17 cellular contexts compared by ENCODE assay signal in the genomic region with DNA sequence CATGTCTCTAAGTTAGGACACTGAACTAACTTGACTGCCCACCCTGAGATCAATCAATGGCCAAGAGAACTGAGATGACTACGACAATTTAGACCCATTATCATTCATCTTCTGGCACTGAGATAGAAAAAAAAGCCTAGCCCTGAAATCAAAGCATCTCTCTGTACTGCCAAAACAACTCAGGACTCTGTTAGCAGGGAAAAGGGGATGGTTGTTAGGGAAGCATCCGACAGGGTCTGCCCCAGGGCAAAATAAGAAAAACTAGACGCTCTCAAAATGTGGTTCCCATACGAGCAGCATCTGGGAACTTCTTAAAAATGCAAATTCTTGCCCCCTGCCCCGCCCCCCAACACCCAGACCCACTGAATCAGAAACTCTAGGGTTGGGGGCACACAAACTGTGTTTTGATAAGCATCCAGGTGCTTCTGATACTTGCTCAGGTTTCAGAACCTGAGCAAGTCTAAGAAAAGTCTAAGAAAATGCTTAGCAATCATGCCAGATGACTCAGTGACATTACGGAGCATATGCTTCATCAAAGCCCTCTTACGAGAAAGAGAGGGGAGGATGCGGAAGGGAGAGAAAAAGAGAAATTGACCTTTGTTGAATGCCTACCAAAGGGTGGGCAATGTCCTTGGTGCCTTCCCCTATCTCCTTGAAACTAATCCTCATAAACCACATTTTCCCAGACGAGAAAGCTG.
DNase-seq lines count a peak whose midpoint lies in the region; ATAC-seq, FAIRE-seq and TF ChIP-seq lines count a peak whose summit lies in the region.
"Had no signal": no experiment of that assay in that cellular context is flagged by ENCODE, and none has a peak within 500 bp of the region (broad histone marks: within the 10 kb centered on the region; RNA-seq: fewer than 3 reads in every experiment).

No MANE protein-coding gene starts in this region.

- no peak overlapping the region for H2AFZ ChIP-seq in H1 (ENCODE audit: low read length)

- peak; percentile 24 for DNase-seq in stimulated activated CD4-positive, alpha-beta T cell treated with anti-CD3 and anti-CD28 coated beads, Interleukin-15, amount 100 ng/mL, for 24 hours
- no peak for DNase-seq in stimulated activated CD4-positive, alpha-beta T cell treated with anti-CD3 and anti-CD28 coated beads, Interleukin-4, amount 100 ng/mL, for 24 hours
- DNase-seq in RKO (ENCODE audit: low spot score) (peak; percentile 27), H1 (ENCODE audit: low read depth in 1 of 2, low spot score in 2 of 2) (peak in 1 of 2 experiments; percentile 11), type B pancreatic cell (ENCODE audit: extremely low spot score, unreplicated experiment) (no peak), AG08396 (ENCODE audit: low spot score) (no peak)
- DNase-seq: body of pancreas, DMS 273 treated with DMSO at 0.1 percent for 48 hours, glutamatergic neuron, Kasumi-1, NCI-H1694, NCI-H524 treated with DMSO at 0.1 percent for 48 hours, WERI-Rb-1 had no signal

- no peaks in the 10 kb centered on the region for H3K79me2 ChIP-seq in H1 (ENCODE audit: control insufficient read depth in 1 of 2, insufficient read depth in 2 of 2, low read length in 2 of 2)

- no peaks in the 10 kb centered on the region for H3K9me3 Mint-ChIP-seq in type B pancreatic cell

- H2BK120ac ChIP-seq in H1 (replicated peaks; ENCODE audit: low read depth, low read length) = no peak overlapping the region

- no peak overlapping the region for H2BK12ac ChIP-seq in H1 (ENCODE audit: low read depth, low read length)

- H3K27me3 Mint-ChIP-seq in type B pancreatic cell = no peaks in the 10 kb centered on the region

- no peak for TF ChIP-seq CTCF in H1 (IDR thresholded peaks at IDR 0.05; ENCODE audit: control extremely low read depth in 1 of 3, insufficient read depth in 1 of 3, low read depth in 1 of 3, low read length in 3 of 3)
- no peak for TF ChIP-seq CTCF in type B pancreatic cell (conservative IDR thresholded peaks at IDR 0.05)

- no peaks in the 10 kb centered on the region for H3K36me3 Mint-ChIP-seq in type B pancreatic cell

- H3K56ac ChIP-seq in H1 (replicated peaks; ENCODE audit: insufficient read length, low read depth, low read length) = no peak overlapping the region

- no peaks in the 10 kb centered on the region for H3K9me3 ChIP-seq in H1 (ENCODE audit: insufficient read depth in 2 of 2, low read depth in 1 of 2, low read length in 1 of 2)
- H3K9me3 ChIP-seq: body of pancreas had no signal

- no peak overlapping the region for H3K9ac ChIP-seq in H1 (replicated peaks in 1 of 4; ENCODE audit: extremely low read depth in 1 of 4, low read depth in 3 of 4, low read length in 3 of 4)

- H4K8ac ChIP-seq in H1 (ENCODE audit: extremely low read depth, insufficient read depth, low read length) = no peak overlapping the region

- H3K4me1 ChIP-seq in H1 (replicated peaks in 1 of 4; ENCODE audit: control insufficient read depth in 3 of 4, insufficient read depth in 4 of 4, low read length in 3 of 4) = peaks cover 0 to 6% (median 3%) of the 10 kb centered on the region in 4 experiments; a peak in 3 of 7 replicates

- POLR2A ChIA-PET in H1 (lab: Charles Lee; ENCODE audit: partially characterized antibody) = interaction anchor here (1.0 kb wide), 1 partner anchor 18 kb away, joined by 5 read pairs; no protein-coding TSS in a partner anchor

- no peaks in the 10 kb centered on the region for H4K20me1 ChIP-seq in H1 (replicated peaks in 1 of 2; ENCODE audit: control insufficient read depth in 1 of 2, insufficient read depth in 2 of 2, low read length in 2 of 2)

- no peak overlapping the region for H3K27ac ChIP-seq in H1 (ENCODE audit: low read depth, low read length)
- H3K27ac ChIP-seq: body of pancreas, WERI-Rb-1 had no signal

- H3K23me2 ChIP-seq in H1 (ENCODE audit: low read depth, low read length) = no peaks in the 10 kb centered on the region

- H3K14ac ChIP-seq in H1 (ENCODE audit: insufficient read length) = no peak overlapping the region

- no peak for ATAC-seq in GM19328 (IDR thresholded peaks at IDR 0.05; ENCODE audit: unreplicated experiment)
- ATAC-seq in HG03045 (IDR thresholded peaks at IDR 0.05; ENCODE audit: unreplicated experiment) = no peak
- ATAC-seq: body of pancreas had no signal

- peaks cover 13 to 66% (median 40%) of the 10 kb centered on the region in 4 experiments for H3K27me3 ChIP-seq in H1 (replicated peaks in 1 of 4; ENCODE audit: control insufficient read depth in 3 of 4, extremely low read depth in 1 of 4, insufficient read depth in 3 of 4, low read length in 3 of 4)
- H3K27me3 ChIP-seq: body of pancreas had no signal

- no peak for FAIRE-seq in H1 (lab: Jason Lieb, UNC)
- FAIRE-seq: islet of Langerhans, RCC 7860 had no signal

- no peak overlapping the region for H2BK15ac ChIP-seq in H1 (ENCODE audit: low read length)

- H2AK5ac ChIP-seq in H1 (ENCODE audit: low read depth, low read length) = no peak overlapping the region

- TF ChIP-seq RAD21 in H1 (IDR thresholded peaks at IDR 0.05 in 1 of 2, conservative IDR thresholded peaks at IDR 0.05 in 1 of 2; ENCODE audit: low read depth in 2 of 2, low read length in 2 of 2) = no peak

- peaks cover 48% of the 10 kb centered on the region for H3K4me1 Mint-ChIP-seq in type B pancreatic cell (ENCODE audit: unreplicated experiment)

- no peak overlapping the region for H2BK20ac ChIP-seq in H1 (ENCODE audit: low read length)

- no peak overlapping the region for H3K4ac ChIP-seq in H1 (replicated peaks; ENCODE audit: insufficient read length, low read depth, low read length)

- peak overlapping the region; percentile 1 for H3K27ac Mint-ChIP-seq in type B pancreatic cell

- no peak overlapping the region for H4K5ac ChIP-seq in H1 (ENCODE audit: insufficient read length, low read depth, low read length)

- H3K4me2 ChIP-seq in H1 (ENCODE audit: insufficient read depth in 1 of 2, low read depth in 2 of 2, low read length in 2 of 2) = no peak overlapping the region

- no peak overlapping the region for H4K91ac ChIP-seq in H1 (replicated peaks; ENCODE audit: insufficient read length, low read length)

- CTCF ChIA-PET in H1 (lab: Charles Lee; ENCODE audit: partially characterized antibody) = interaction anchor here (0.6 to 1.2 kb wide), 4 partner anchors 9 to 141 kb away, joined by 3 to 8 read pairs (median 4); no protein-coding TSS in a partner anchor

- H3K4me3 ChIP-seq in H1 (ENCODE audit: extremely low read depth in 1 of 4, insufficient read depth in 2 of 4, low read depth in 3 of 4, low read length in 4 of 4) = no peak overlapping the region
- H3K4me3 ChIP-seq: body of pancreas had no signal

- no peak for TF ChIP-seq POLR2A in H1 (IDR thresholded peaks at IDR 0.05; ENCODE audit: control extremely low read depth in 1 of 2, low read depth in 2 of 2, low read length in 2 of 2)

- H3K79me1 ChIP-seq in H1 (ENCODE audit: low read depth, low read length) = no peaks in the 10 kb centered on the region

- no peak overlapping the region for H3K23ac ChIP-seq in H1 (ENCODE audit: insufficient read length)

- no peak overlapping the region for H3K18ac ChIP-seq in H1 (ENCODE audit: extremely low read depth, low read length)

- no peak overlapping the region for H3K4me3 Mint-ChIP-seq in type B pancreatic cell

- no peak for TF ChIP-seq EP300 in H1 (IDR thresholded peaks at IDR 0.05; ENCODE audit: borderline replicate concordance in 1 of 2, low read depth in 2 of 2, low read length in 2 of 2)

- no peaks in the 10 kb centered on the region for H3K36me3 ChIP-seq in H1 (ENCODE audit: control insufficient read depth in 2 of 4, insufficient read depth in 4 of 4, low read length in 3 of 4)
- H3K36me3 ChIP-seq: WERI-Rb-1 had no signal

- no peak overlapping the region for H2BK5ac ChIP-seq in H1 (ENCODE audit: low read depth, low read length)

- 71% methylated on average over 9 of the region's 9 CpGs; no CpG with 5 or more reads in 1 of the 2 experiments for whole genome bisulfite sequencing in H1 (ENCODE audit: extremely low coverage in 1 of 2, insufficient coverage in 1 of 2, insufficient read length in 1 of 2, insufficient replicate concordance in 2 of 2, low coverage in 1 of 2, low lambda C conversion rate in 2 of 2, missing lambda C conversion rate in 1 of 2), 2 experiments

TF ChIP-seq in H1, 55 proteins besides CTCF, POLR2A, EP300 and RAD21:
- TF ChIP-seq CBX5 (IDR thresholded peaks at IDR 0.05; ENCODE audit: low read depth, low read length) = no peak
- no peak for TF ChIP-seq NANOG (IDR thresholded peaks at IDR 0.05; ENCODE audit: insufficient read depth, low read depth, low read length, poor library complexity, severe bottlenecking)
- TF ChIP-seq, protein P1, sequence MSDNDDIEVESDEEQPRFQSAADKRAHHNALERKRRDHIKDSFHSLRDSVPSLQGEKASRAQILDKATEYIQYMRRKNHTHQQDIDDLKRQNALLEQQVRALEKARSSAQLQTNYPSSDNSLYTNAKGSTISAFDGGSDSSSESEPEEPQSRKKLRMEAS (IDR thresholded peaks at IDR 0.05) = no peak
- TF ChIP-seq HDAC2 (IDR thresholded peaks at IDR 0.05; ENCODE audit: borderline replicate concordance in 1 of 2, low read depth in 2 of 2, low read length in 2 of 2) = no peak
- no peak for TF ChIP-seq RNF2 (IDR thresholded peaks at IDR 0.05; ENCODE audit: borderline replicate concordance, low read depth, low read length, missing control alignments, poor library complexity, severe bottlenecking)
- no peak for TF ChIP-seq BACH1 (IDR thresholded peaks at IDR 0.05; ENCODE audit: low read length)
- TF ChIP-seq, protein P2, sequence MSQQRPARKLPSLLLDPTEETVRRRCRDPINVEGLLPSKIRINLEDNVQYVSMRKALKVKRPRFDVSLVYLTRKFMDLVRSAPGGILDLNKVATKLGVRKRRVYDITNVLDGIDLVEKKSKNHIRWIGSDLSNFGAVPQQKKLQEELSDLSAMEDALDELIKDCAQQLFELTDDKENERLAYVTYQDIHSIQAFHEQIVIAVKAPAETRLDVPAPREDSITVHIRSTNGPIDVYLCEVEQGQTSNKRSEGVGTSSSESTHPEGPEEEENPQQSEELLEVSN (IDR thresholded peaks at IDR 0.05) = no peak
- 0 out of 2 replicates have a peak, but pooled peaks have one; percentile 26 for TF ChIP-seq POU5F1 (IDR thresholded peaks at IDR 0.05; ENCODE audit: low read depth, low read length)
TF ChIP-seq in H1: peak in this region for 1.

Comparison
In these comparisons a context has a peak if more than half of its experiments do, and no peak if none do; other contexts are left out.
1. DNase-seq: peak in stimulated activated CD4-positive, alpha-beta T cell treated with anti-CD3 and anti-CD28 coated beads, Interleukin-15, amount 100 ng/mL, for 24 hours (single experiment) and RKO (single experiment); none in stimulated activated CD4-positive, alpha-beta T cell treated with anti-CD3 and anti-CD28 coated beads, Interleukin-4, amount 100 ng/mL, for 24 hours (single experiment), type B pancreatic cell (single experiment) and AG08396 (single experiment).